Comparison of ENCODE assay signal across 8 cellular contexts in the genomic region with DNA sequence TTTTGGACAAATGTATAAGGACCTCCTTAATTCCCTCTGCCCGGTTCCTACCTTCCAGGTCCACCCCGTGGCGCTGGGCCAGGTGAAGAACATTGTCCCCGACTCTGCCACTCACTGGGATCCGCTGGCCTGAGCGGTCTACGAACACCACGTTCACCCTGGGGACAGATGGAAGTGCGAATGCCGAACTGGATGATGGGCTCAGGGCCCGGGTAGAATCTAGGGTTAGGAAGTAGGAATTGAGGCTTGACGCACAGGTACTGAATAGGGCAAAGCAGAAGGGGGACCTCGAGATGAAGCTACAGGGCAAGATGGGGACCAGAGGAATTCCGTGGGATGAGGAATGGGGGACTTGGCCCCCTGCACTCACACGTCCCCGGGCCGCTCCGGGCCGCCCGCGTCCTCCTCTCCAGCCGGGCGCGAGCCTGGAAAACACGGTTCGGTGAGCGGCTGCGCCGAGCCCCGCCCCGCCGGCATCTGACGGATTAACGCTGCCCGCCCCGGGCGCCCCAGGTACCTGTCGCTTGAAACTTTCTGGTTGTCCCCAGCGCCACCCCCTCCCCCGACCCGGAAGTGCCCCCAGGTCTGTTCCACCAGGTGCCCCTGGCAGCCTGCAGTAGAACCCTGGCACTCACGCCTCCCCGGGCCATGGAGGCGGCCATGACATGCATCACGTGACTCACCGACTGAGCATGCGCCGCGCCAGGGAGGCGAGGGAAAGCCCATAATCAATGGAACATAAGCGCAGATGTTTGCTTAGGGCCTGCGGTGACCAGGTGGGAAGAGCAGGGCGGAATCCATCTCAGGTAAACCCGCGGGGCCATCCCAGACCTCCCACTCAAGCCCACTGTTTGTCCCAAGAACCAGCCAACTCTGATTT. TPM values are rescaled to one million over a fixed set of nuclear protein-coding genes. Genes with fewer than 3 reads are reported as not detected.
DNase-seq lines count a peak whose midpoint lies in the region; ATAC-seq lines count a peak whose summit lies in the region.

A gene (minus strand): TSS at position 681 of the 880 bp plus-strand sequence. CDS start 19 bp downstream, at position 662.

- DNase-seq in NCI-H446 treated with DMSO at 0.1 percent for 48 hours (lab: John Stamatoyannopoulos, UW) (peak; percentile 54), cerebellum (ENCODE audit: low spot score) (peak; percentile 90), kidney glomerular epithelial cell (lab: John Stamatoyannopoulos, UW) (peak; percentile 56)
- DNase-seq in activated CD4-positive, alpha-beta T cell treated with anti-CD3 and anti-CD28 coated beads for 1 hour, result peak; percentile 87
- DNase-seq in stimulated activated CD4-positive, alpha-beta T cell treated with anti-CD3 and anti-CD28 coated beads, Interleukin-15, amount 100 ng/mL, for 24 hours, result peak; percentile 95

- ATAC-seq in HG03108 (IDR thresholded peaks at IDR 0.05; ENCODE audit: unreplicated experiment) (peak; percentile 59), GM18520 (IDR thresholded peaks at IDR 0.05; ENCODE audit: unreplicated experiment) (no peak)

- H3K4me3 ChIP-seq in GM08714 (ENCODE audit: low read length), result peak within 1 kb of the TSS; percentile 64

RNA-seq across cellular contexts. Expression of the gene that starts here (rescaled TPM):
- 13.2 TPM for total RNA-seq in cerebellum
